ENCODE assay signal across 7 cellular contexts in genomic region chr2:129705105-129705504, GRCh38.
"Had no signal": no experiment of that assay in that cellular context is flagged by ENCODE, and none has a peak within 500 bp of the region (broad histone marks: within the 10 kb centered on the region; RNA-seq: fewer than 3 reads in every experiment).

No MANE protein-coding gene starts in this region.

- H3K27ac Mint-ChIP-seq: HFFc6 had no signal

- H3K9me3 ChIP-seq: HAP-1 had no signal

- H3K4me3 ChIP-seq: HAP-1, K562 had no signal

- H3K4me3 Mint-ChIP-seq: HFFc6 had no signal

- ATAC-seq: HCT116, K562 had no signal

- DNase-seq: GOT3, H7, HFFc6, IMR-90 had no signal

- H3K36me3 ChIP-seq: HAP-1 had no signal

- H3K4me1 ChIP-seq: HAP-1 had no signal
